In the genomic region with DNA sequence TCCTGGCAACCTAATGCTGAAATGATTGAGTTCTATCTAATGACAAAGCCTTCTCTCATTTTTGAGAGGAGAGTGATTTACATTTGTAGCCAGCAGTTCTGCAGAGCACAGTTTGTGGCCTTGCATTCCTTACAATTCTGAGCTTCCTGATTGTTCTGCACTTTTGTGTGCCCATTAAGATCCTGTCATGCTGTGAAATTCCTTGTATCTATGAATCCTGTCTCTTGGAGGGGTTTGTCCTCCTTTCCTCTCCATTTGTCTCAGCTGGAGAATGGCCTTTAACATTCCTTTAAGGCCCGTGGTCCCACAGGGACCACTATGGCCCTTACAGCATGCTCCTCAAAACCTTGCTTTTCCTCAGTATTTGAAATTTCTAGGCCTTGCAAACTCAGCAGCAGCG, we compare ENCODE assay signal across 1 cellular context.
A peak's percentile ranks its signal among the peaks of the same experiment; 100 is the strongest.
TF ChIP-seq lines count a peak whose summit lies in the region.

No MANE protein-coding gene starts in this region.

TF ChIP-seq in WTC11, 78 proteins besides CTCF, POLR2A, EP300 and RAD21 (continued from another document):
- TF ChIP-seq FOXP4 (CRISPR knock-in tag; IDR thresholded peaks at IDR 0.05) (peak; percentile 36; the same call in 1 of the 2 replicates), TEAD1 (CRISPR knock-in tag; IDR thresholded peaks at IDR 0.05) (peak; percentile 88), ATF6 (CRISPR knock-in tag; IDR thresholded peaks at IDR 0.05) (no peak), FOXK1 (CRISPR knock-in tag; IDR thresholded peaks at IDR 0.05) (peak; percentile 28; the same call in 1 of the 2 replicates), ETV6 (CRISPR knock-in tag; IDR thresholded peaks at IDR 0.05) (0 out of 2 replicates have a peak, but pooled peaks have one; percentile 44), ZNF219 (CRISPR knock-in tag; IDR thresholded peaks at IDR 0.05; ENCODE audit: borderline replicate concordance) (no peak), NR3C1 (CRISPR knock-in tag; conservative IDR thresholded peaks at IDR 0.05; ENCODE audit: low read depth) (no peak)
- TF ChIP-seq, protein P1, sequence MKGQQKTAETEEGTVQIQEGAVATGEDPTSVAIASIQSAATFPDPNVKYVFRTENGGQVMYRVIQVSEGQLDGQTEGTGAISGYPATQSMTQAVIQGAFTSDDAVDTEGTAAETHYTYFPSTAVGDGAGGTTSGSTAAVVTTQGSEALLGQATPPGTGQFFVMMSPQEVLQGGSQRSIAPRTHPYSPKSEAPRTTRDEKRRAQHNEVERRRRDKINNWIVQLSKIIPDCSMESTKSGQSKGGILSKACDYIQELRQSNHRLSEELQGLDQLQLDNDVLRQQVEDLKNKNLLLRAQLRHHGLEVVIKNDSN (CRISPR knock-in tag; IDR thresholded peaks at IDR 0.05): 0 out of 2 replicates have a peak, but pooled peaks have one; percentile 4
- TF ChIP-seq, protein P2, sequence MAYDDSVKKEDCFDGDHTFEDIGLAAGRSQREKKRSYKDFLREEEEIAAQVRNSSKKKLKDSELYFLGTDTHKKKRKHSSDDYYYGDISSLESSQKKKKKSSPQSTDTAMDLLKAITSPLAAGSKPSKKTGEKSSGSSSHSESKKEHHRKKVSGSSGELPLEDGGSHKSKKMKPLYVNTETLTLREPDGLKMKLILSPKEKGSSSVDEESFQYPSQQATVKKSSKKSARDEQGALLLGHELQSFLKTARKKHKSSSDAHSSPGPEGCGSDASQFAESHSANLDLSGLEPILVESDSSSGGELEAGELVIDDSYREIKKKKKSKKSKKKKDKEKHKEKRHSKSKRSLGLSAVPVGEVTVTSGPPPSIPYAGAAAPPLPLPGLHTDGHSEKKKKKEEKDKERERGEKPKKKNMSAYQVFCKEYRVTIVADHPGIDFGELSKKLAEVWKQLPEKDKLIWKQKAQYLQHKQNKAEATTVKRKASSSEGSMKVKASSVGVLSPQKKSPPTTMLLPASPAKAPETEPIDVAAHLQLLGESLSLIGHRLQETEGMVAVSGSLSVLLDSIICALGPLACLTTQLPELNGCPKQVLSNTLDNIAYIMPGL (CRISPR knock-in tag; IDR thresholded peaks at IDR 0.05): no peak
